1 cellular context compared by ENCODE assay signal in the genomic region with DNA sequence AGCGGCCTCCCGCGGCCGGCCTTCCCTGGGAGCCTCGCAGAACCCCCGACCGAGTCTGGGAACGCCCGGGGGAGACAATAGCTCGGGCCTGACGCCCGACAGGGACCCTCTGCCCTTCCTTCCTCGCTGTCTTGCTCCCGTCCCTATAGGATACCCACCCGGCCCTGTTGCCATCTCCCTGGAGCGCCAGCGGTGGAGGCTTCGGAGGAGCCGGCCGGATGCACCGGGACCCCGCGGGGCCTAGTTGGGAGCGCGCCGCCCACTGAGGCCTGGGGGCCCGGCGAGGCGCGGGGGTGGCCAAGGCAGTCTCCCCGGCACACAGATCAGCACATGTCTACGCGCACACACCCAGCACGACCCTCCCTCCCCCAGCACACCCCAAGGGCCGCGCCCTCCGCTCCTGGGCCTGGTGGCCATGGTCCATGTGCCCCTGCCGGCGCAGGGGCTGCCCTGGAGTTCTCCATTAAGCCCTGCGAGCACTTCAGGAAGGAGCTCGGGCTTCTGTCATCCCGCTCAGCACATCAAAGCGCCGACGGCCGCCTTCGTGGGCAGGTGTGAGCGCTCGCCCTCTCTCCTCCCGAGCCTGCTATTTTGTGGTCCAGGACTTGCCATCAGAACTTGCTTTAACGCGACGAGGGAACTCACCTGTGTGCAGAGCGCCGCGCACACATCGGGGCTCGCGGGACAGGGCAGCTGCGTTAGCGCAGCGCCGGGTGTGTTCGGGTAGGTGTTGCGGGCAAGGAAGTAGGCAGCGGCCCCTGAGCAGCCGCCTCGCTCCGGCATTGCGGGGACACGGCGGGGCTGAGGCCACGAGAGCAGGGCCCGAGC.
TF ChIP-seq lines count a peak whose summit lies in the region.

No MANE protein-coding gene starts in this region.

TF ChIP-seq in GM23338, 12 proteins besides CTCF, POLR2A, EP300 and RAD21 (continued from another document):
- TF ChIP-seq, protein P1, sequence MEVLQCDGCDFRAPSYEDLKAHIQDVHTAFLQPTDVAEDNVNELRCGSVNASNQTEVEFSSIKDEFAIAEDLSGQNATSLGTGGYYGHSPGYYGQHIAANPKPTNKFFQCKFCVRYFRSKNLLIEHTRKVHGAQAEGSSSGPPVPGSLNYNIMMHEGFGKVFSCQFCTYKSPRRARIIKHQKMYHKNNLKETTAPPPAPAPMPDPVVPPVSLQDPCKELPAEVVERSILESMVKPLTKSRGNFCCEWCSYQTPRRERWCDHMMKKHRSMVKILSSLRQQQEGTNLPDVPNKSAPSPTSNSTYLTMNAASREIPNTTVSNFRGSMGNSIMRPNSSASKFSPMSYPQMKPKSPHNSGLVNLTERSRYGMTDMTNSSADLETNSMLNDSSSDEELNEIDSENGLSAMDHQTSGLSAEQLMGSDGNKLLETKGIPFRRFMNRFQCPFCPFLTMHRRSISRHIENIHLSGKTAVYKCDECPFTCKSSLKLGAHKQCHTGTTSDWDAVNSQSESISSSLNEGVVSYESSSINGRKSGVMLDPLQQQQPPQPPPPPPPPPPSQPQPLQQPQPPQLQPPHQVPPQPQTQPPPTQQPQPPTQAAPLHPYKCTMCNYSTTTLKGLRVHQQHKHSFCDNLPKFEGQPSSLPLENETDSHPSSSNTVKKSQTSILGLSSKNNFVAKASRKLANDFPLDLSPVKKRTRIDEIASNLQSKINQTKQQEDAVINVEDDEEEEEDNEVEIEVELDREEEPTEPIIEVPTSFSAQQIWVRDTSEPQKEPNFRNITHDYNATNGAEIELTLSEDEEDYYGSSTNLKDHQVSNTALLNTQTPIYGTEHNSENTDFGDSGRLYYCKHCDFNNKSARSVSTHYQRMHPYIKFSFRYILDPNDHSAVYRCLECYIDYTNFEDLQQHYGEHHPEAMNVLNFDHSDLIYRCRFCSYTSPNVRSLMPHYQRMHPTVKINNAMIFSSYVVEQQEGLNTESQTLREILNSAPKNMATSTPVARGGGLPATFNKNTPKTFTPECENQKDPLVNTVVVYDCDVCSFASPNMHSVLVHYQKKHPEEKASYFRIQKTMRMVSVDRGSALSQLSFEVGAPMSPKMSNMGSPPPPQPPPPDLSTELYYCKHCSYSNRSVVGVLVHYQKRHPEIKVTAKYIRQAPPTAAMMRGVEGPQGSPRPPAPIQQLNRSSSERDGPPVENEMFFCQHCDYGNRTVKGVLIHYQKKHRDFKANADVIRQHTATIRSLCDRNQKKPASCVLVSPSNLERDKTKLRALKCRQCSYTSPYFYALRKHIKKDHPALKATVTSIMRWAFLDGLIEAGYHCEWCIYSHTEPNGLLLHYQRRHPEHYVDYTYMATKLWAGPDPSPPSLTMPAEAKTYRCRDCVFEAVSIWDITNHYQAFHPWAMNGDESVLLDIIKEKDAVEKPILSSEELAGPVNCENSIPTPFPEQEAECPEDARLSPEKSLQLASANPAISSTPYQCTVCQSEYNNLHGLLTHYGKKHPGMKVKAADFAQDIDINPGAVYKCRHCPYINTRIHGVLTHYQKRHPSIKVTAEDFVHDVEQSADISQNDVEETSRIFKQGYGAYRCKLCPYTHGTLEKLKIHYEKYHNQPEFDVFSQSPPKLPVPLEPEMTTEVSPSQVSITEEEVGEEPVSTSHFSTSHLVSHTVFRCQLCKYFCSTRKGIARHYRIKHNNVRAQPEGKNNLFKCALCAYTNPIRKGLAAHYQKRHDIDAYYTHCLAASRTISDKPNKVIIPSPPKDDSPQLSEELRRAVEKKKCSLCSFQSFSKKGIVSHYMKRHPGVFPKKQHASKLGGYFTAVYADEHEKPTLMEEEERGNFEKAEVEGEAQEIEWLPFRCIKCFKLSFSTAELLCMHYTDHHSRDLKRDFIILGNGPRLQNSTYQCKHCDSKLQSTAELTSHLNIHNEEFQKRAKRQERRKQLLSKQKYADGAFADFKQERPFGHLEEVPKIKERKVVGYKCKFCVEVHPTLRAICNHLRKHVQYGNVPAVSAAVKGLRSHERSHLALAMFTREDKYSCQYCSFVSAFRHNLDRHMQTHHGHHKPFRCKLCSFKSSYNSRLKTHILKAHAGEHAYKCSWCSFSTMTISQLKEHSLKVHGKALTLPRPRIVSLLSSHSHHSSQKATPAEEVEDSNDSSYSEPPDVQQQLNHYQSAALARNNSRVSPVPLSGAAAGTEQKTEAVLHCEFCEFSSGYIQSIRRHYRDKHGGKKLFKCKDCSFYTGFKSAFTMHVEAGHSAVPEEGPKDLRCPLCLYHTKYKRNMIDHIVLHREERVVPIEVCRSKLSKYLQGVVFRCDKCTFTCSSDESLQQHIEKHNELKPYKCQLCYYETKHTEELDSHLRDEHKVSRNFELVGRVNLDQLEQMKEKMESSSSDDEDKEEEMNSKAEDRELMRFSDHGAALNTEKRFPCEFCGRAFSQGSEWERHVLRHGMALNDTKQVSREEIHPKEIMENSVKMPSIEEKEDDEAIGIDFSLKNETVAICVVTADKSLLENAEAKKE (CRISPR knock-in tag; IDR thresholded peaks at IDR 0.05): no peak
- TF ChIP-seq ZNF331 (CRISPR knock-in tag; IDR thresholded peaks at IDR 0.05; ENCODE audit: low read depth) (no peak), CREB1 (CRISPR knock-in tag; IDR thresholded peaks at IDR 0.05; ENCODE audit: low read depth) (no peak), STAT1 (IDR thresholded peaks at IDR 0.05; ENCODE audit: unreplicated experiment) (no peak), ZNF114 (CRISPR knock-in tag; IDR thresholded peaks at IDR 0.05) (no peak)
